19 cellular contexts compared by ENCODE assay signal in genomic region chr20:61146006-61146405, GRCh38.
"Had no signal": no experiment of that assay in that cellular context is flagged by ENCODE, and none has a peak within 500 bp of the region (broad histone marks: within the 10 kb centered on the region; RNA-seq: fewer than 3 reads in every experiment).

No MANE protein-coding gene starts in this region.

- ATAC-seq: activated CD8-positive, alpha-beta memory T cell treated with anti-CD3 and anti-CD28 coated beads, Interleukin-2, amount 10 ng/mL, durations not matched to agents 7 days and 5 days; activated naive CD4-positive, alpha-beta T cell treated with anti-CD3 and anti-CD28 coated beads, Interleukin-2, amount 50 U/mL, for 72 hours; activated T-cell treated with anti-CD3 and anti-CD28 coated beads, Interleukin-2, amount 50 U/mL, for 4 hours; T-helper 17 cell had no signal

- DNase-seq: activated B cell treated with CpG ODN at 0.5 μM for 24 hours; activated CD4-positive, alpha-beta T cell treated with anti-CD3 and anti-CD28 coated beads for 1 hour; activated CD4-positive, alpha-beta T cell treated with anti-CD3 and anti-CD28 coated beads, Interleukin-2, amount 10 ng/mL, durations not matched to agents 24 days and 14 days; activated CD4-positive, alpha-beta T cell treated with anti-CD3 and anti-CD28 coated beads, Interleukin-2, amount 50 U/mL, for 48 hours; activated CD8-positive, alpha-beta memory T cell treated with anti-CD3 and anti-CD28 coated beads, Interleukin-2, amount 10 ng/mL, durations not matched to agents 7 days and 5 days; activated effector memory CD4-positive, alpha-beta T cell treated with anti-CD3 and anti-CD28 coated beads, Interleukin-2, amount 50 U/mL, for 16 hours; activated naive CD4-positive, alpha-beta T cell treated with Interleukin-2 at 50 U/mL for 16 hours; activated T-cell treated with anti-CD3 and anti-CD28 coated beads, Interleukin-2, amount 50 U/mL, for 4 hours; KG1; NCI-H1092; NCI-H1417 treated with DMSO at 0.1 percent for 48 hours; NCI-H1694; NCI-H2029; NCI-H446; NCI-H524; SIG-M5; T-helper 17 cell; T-helper 9 cell had no signal
